ENCODE assay signal across 11 cellular contexts in genomic region chr10:109726473-109726872, GRCh38.
"Had no signal": no experiment of that assay in that cellular context is flagged by ENCODE, and none has a peak within 500 bp of the region (broad histone marks: within the 10 kb centered on the region; RNA-seq: fewer than 3 reads in every experiment).

No MANE protein-coding gene starts in this region.

- H3K27me3 ChIP-seq: esophagus muscularis mucosa, ovary had no signal

- H3K27ac ChIP-seq: esophagus muscularis mucosa, left ventricle myocardium inferior, ovary had no signal

- ATAC-seq: activated CD4-positive, CD25-positive, alpha-beta regulatory T cell treated with anti-CD3 and anti-CD28 coated beads, Interleukin-2, amount 50 U/mL, for 24 hours; activated CD8-positive, alpha-beta memory T cell treated with anti-CD3 and anti-CD28 coated beads, Interleukin-2, amount 10 ng/mL, durations not matched to agents 7 days and 5 days had no signal

- DNase-seq: activated CD4-positive, alpha-beta T cell treated with anti-CD3 and anti-CD28 coated beads, Interleukin-2, amount 50 U/mL, for 48 hours; activated CD8-positive, alpha-beta memory T cell treated with anti-CD3 and anti-CD28 coated beads, Interleukin-2, amount 10 ng/mL, durations not matched to agents 7 days and 5 days; activated effector memory CD4-positive, alpha-beta T cell treated with anti-CD3 and anti-CD28 coated beads, Interleukin-2, amount 50 U/mL, for 16 hours; activated T-cell treated with anti-CD3 and anti-CD28 coated beads, Interleukin-2, amount 50 U/mL, for 24 hours; aorta; left ventricle myocardium inferior; mesenchymal stem cell; ovary; stimulated activated CD4-positive, alpha-beta T cell treated with anti-CD3 and anti-CD28 coated beads, Interleukin-2, amount 100 ng/mL, for 48 hours had no signal

- H3K4me3 ChIP-seq: esophagus muscularis mucosa, left ventricle myocardium inferior, ovary had no signal

- H3K9me3 ChIP-seq: esophagus muscularis mucosa, left ventricle myocardium inferior, ovary had no signal

- H3K36me3 ChIP-seq: esophagus muscularis mucosa, left ventricle myocardium inferior, ovary had no signal

- H3K4me1 ChIP-seq: esophagus muscularis mucosa, left ventricle myocardium inferior had no signal
